Comparison of ENCODE assay signal across 10 cellular contexts in genomic region chr13:61414686-61415664, GRCh38. TPM values are rescaled to one million over a fixed set of nuclear protein-coding genes. Genes with fewer than 3 reads are reported as not detected.
DNase-seq lines count a peak whose midpoint lies in the region; ATAC-seq, FAIRE-seq and TF ChIP-seq lines count a peak whose summit lies in the region.
"Had no signal": no experiment of that assay in that cellular context is flagged by ENCODE, and none has a peak within 500 bp of the region (broad histone marks: within the 10 kb centered on the region; RNA-seq: fewer than 3 reads in every experiment).

No MANE protein-coding gene starts in this region.

- ATAC-seq in left colon (peak; percentile 97), thoracic aorta (ENCODE audit: insufficient number of reproducible peaks, low FRiP score, low read depth) (peak; percentile 54), HG03280 (IDR thresholded peaks at IDR 0.05; ENCODE audit: unreplicated experiment) (no peak), GM19035 (IDR thresholded peaks at IDR 0.05; ENCODE audit: unreplicated experiment) (no peak)

- H3K4me3 ChIP-seq in bronchial epithelial cell (ENCODE audit: low read depth, low read length) (peak overlapping the region; percentile 44), thoracic aorta (peak overlapping the region; percentile 79)

- H3K27me3 ChIP-seq in bronchial epithelial cell (ENCODE audit: control insufficient read depth, insufficient read depth, low read length), result peaks cover 4% of the 10 kb centered on the region
- no peaks in the 10 kb centered on the region for H3K27me3 ChIP-seq in thoracic aorta (replicated peaks; ENCODE audit: insufficient read depth)

- TF ChIP-seq POLR2A in GM12892 (IDR thresholded peaks at IDR 0.05; ENCODE audit: low read depth, low read length), result no peak

- intact Hi-C loops in left colon (cut with DNase I, micrococcal nuclease), result no loop called here

- no peak for FAIRE-seq in bronchial epithelial cell (lab: Jason Lieb, UNC)
- no peak for FAIRE-seq in GM12892 (lab: Jason Lieb, UNC)

- DNase-seq in Ammon's horn (ENCODE audit: low spot score), result peak; percentile 80
- DNase-seq in NCI-H2171 (lab: John Stamatoyannopoulos, UW), result peak; percentile 29
- peak; percentile 85 for DNase-seq in bronchial epithelial cell (ENCODE audit: low read depth)
- DNase-seq in left colon, result peak; percentile 60 to 68
- no peak for DNase-seq in thoracic aorta (ENCODE audit: low spot score)
- no peak for DNase-seq in GM12892 (ENCODE audit: insufficient read length)
- DNase-seq: DND-41 had no signal

- H3K36me3 ChIP-seq in bronchial epithelial cell (ENCODE audit: control insufficient read depth, insufficient read depth, low read length) (no peaks in the 10 kb centered on the region), thoracic aorta (no peaks in the 10 kb centered on the region)

- peak overlapping the region; percentile 30 to 42 for H3K27ac ChIP-seq in thoracic aorta

- H3K4me1 ChIP-seq in thoracic aorta (ENCODE audit: control insufficient read depth in 1 of 2, low read depth in 2 of 2), result peaks cover 0 to 10% of the 10 kb centered on the region in 2 donors

- H3K9me3 ChIP-seq in thoracic aorta, result no peaks in the 10 kb centered on the region

- no peak for TF ChIP-seq CTCF in bronchial epithelial cell (IDR thresholded peaks at IDR 0.05; ENCODE audit: insufficient read depth, low read length, severe bottlenecking)
- TF ChIP-seq CTCF in thoracic aorta (IDR thresholded peaks at IDR 0.05), result no peak

RNA-seq across cellular contexts. Expression of gene PCDH20, which starts 0.7 kb away (rescaled TPM):
- total RNA-seq in bronchial epithelial cell, result 0.26 and 0.38 TPM in 2 replicates
- 10 to 100 TPM in 1 of 2 donors, 1 to 10 TPM in 1; 4.7 to 13.2 TPM for total RNA-seq in left colon
- 10 to 100 TPM; 10.6 to 12.0 TPM for total RNA-seq in thoracic aorta
- not detected for polyA plus RNA-seq in GM12892 (2012; ENCODE audit: missing spikeins)
- total RNA-seq: pulmonary artery endothelial cell had no signal

Comparison
In these comparisons a context has a peak if more than half of its experiments do, and no peak if none do; other contexts are left out.
1. DNase-seq: peak in Ammon's horn (single experiment), NCI-H2171 (single experiment), bronchial epithelial cell (single experiment) and left colon (2 of 2); none in thoracic aorta (single experiment) and GM12892 (single experiment).
2. ATAC-seq: peak in left colon (single experiment) and thoracic aorta (single experiment); none in HG03280 (single experiment) and GM19035 (single experiment).